8 cellular contexts compared by ENCODE assay signal in genomic region chr10:63267414-63268138, GRCh38.
DNase-seq lines count a peak whose midpoint lies in the region; ATAC-seq and TF ChIP-seq lines count a peak whose summit lies in the region.

No MANE protein-coding gene starts in this region.

- H3K9me3 Mint-ChIP-seq in activated T-cell treated with anti-CD3 and anti-CD28 coated beads, Interleukin-2, amount 50 U/mL, for 72 hours: no peaks in the 10 kb centered on the region
- H3K9me3 Mint-ChIP-seq in activated CD8-positive, alpha-beta T cell treated with anti-CD3 and anti-CD28 coated beads for 36 hours: no peaks in the 10 kb centered on the region

- H3K4me3 Mint-ChIP-seq in activated T-cell treated with anti-CD3 and anti-CD28 coated beads, Interleukin-2, amount 50 U/mL, for 72 hours: peak overlapping the region; percentile 94 to 98
- H3K4me3 Mint-ChIP-seq in activated CD8-positive, alpha-beta T cell treated with anti-CD3 and anti-CD28 coated beads for 36 hours: peak overlapping the region; percentile 86

- peak overlapping the region; percentile 56 for H3K4me3 ChIP-seq in LNCaP clone FGC (ENCODE audit: low read depth, low read length)

- POLR2A ChIA-PET in activated CD8-positive, alpha-beta T cell treated with anti-CD3 and anti-CD28 coated beads for 36 hours (lab: Charles Lee): interaction anchor here (1.3 to 2.1 kb wide), 4 partner anchors 37 to 363 kb away, joined by 4 to 10 read pairs (median 6); no protein-coding TSS in a partner anchor

- H3K27me3 Mint-ChIP-seq in activated T-cell treated with anti-CD3 and anti-CD28 coated beads, Interleukin-2, amount 50 U/mL, for 72 hours (ENCODE audit: low read depth): no peaks in the 10 kb centered on the region
- no peaks in the 10 kb centered on the region for H3K27me3 Mint-ChIP-seq in activated CD8-positive, alpha-beta T cell treated with anti-CD3 and anti-CD28 coated beads for 36 hours

- in situ Hi-C loops in GM13977 (cut with MboI; ENCODE audit: low pct_unique_long_range_greater_than_20kb, low sequenced_read_pairs, unreplicated experiment): no loop called here

- H3K4me1 Mint-ChIP-seq in activated T-cell treated with anti-CD3 and anti-CD28 coated beads, Interleukin-2, amount 50 U/mL, for 72 hours (ENCODE audit: low read depth): peaks cover 34% of the 10 kb centered on the region
- peaks cover 15% of the 10 kb centered on the region for H3K4me1 Mint-ChIP-seq in activated CD8-positive, alpha-beta T cell treated with anti-CD3 and anti-CD28 coated beads for 36 hours (ENCODE audit: low read depth)

- H3K36me3 Mint-ChIP-seq in activated T-cell treated with anti-CD3 and anti-CD28 coated beads, Interleukin-2, amount 50 U/mL, for 72 hours (ENCODE audit: insufficient read depth in 2 of 2): peaks cover 4 to 7% of the 10 kb centered on the region in 2 donors
- H3K36me3 Mint-ChIP-seq in activated CD8-positive, alpha-beta T cell treated with anti-CD3 and anti-CD28 coated beads for 36 hours (ENCODE audit: low read depth): peaks cover 10% of the 10 kb centered on the region

- DNase-seq in activated T-cell treated with anti-CD3 and anti-CD28 coated beads, Interleukin-2, amount 50 U/mL, for 72 hours: no peak
- no peak for DNase-seq in activated T-cell treated with anti-CD3 and anti-CD28 coated beads, Interleukin-2, amount 50 U/mL, for 48 hours
- DNase-seq in LNCaP clone FGC (ENCODE audit: low read depth) (no peak), foreskin melanocyte (peak; percentile 65), non-pigmented ciliary epithelial cell (ENCODE audit: low read depth) (peak; percentile 74), GM13977 (ENCODE audit: low spot score) (no peak)
- peak; percentile 34 for DNase-seq in activated CD8-positive, alpha-beta T cell treated with anti-CD3 and anti-CD28 coated beads for 36 hours

- peak in 1 of 2 donors; percentile 18 for ATAC-seq in activated T-cell treated with anti-CD3 and anti-CD28 coated beads, Interleukin-2, amount 50 U/mL, for 72 hours (replicated peaks in 1 of 2)
- ATAC-seq in activated CD8-positive, alpha-beta T cell treated with anti-CD3 and anti-CD28 coated beads for 36 hours: peak; percentile 9
- ATAC-seq in HG03342 (IDR thresholded peaks at IDR 0.05; ENCODE audit: unreplicated experiment): no peak

- intact Hi-C loops in activated CD8-positive, alpha-beta T cell treated with anti-CD3 and anti-CD28 coated beads for 36 hours (cut with micrococcal nuclease): loop anchor here (2.0 to 10.0 kb wide), 5 partner anchors 51 to 365 kb away; partner anchors contain the start of gene JMJD1C

- H3K27ac Mint-ChIP-seq in activated T-cell treated with anti-CD3 and anti-CD28 coated beads, Interleukin-2, amount 50 U/mL, for 72 hours: peak overlapping the region; percentile 100
- H3K27ac Mint-ChIP-seq in activated CD8-positive, alpha-beta T cell treated with anti-CD3 and anti-CD28 coated beads for 36 hours: peak overlapping the region; percentile 96

- CTCF ChIA-PET in activated CD8-positive, alpha-beta T cell treated with anti-CD3 and anti-CD28 coated beads for 36 hours (lab: Charles Lee): interaction anchor here (0.7 to 1.6 kb wide), 5 partner anchors 9 to 94 kb away, joined by 3 to 4 read pairs (median 3); no protein-coding TSS in a partner anchor

- TF ChIP-seq CTCF in LNCaP clone FGC (IDR thresholded peaks at IDR 0.05; ENCODE audit: control insufficient read depth, extremely low read depth, insufficient read depth): no peak
- TF ChIP-seq CTCF in activated CD8-positive, alpha-beta T cell treated with anti-CD3 and anti-CD28 coated beads for 36 hours (IDR thresholded peaks at IDR 0.05): no peak
- no peak for TF ChIP-seq CTCF in GM13977 (IDR thresholded peaks at IDR 0.05; ENCODE audit: extremely low read depth, insufficient read depth, missing control alignments)

Comparison
In these comparisons a context has a peak if more than half of its experiments do, and no peak if none do; other contexts are left out.
1. DNase-seq: peak in activated CD8-positive, alpha-beta T cell treated with anti-CD3 and anti-CD28 coated beads for 36 hours (single experiment), foreskin melanocyte (single experiment) and non-pigmented ciliary epithelial cell (single experiment); none in activated T-cell treated with anti-CD3 and anti-CD28 coated beads, Interleukin-2, amount 50 U/mL, for 72 hours (0 of 2), activated T-cell treated with anti-CD3 and anti-CD28 coated beads, Interleukin-2, amount 50 U/mL, for 48 hours (0 of 2), LNCaP clone FGC (single experiment) and GM13977 (single experiment).